ENCODE assay signal across 22 cellular contexts in genomic region chr3:187507905-187508304, GRCh38.
DNase-seq lines count a peak whose midpoint lies in the region; ATAC-seq and TF ChIP-seq lines count a peak whose summit lies in the region.
"Had no signal": no experiment of that assay in that cellular context is flagged by ENCODE, and none has a peak within 500 bp of the region (broad histone marks: within the 10 kb centered on the region; RNA-seq: fewer than 3 reads in every experiment).

No MANE protein-coding gene starts in this region.

- peak overlapping the region; percentile 84 for H3K18ac ChIP-seq in mesendoderm (ENCODE audit: low read length)

- H2BK5ac ChIP-seq in mesendoderm (ENCODE audit: low read length), result no peak overlapping the region

- CTCF ChIA-PET in CD4-positive, alpha-beta T cell (lab: Charles Lee), result no interaction called here

- in situ Hi-C loops in ACHN (cut with HindIII; ENCODE audit: low pct_ligation_motif_present, low pct_unique_long_range_greater_than_20kb, low sequenced_read_pairs), result no loop called here

- no peak overlapping the region for H3K9ac ChIP-seq in mesendoderm (ENCODE audit: low read length)

- no peak overlapping the region for H2BK15ac ChIP-seq in mesendoderm (replicated peaks; ENCODE audit: low read depth)

- H3K4ac ChIP-seq in mesendoderm (ENCODE audit: low read depth, low read length), result no peak overlapping the region

- H3K9me3 Mint-ChIP-seq in glutamatergic neuron (ENCODE audit: unreplicated experiment), result no peaks in the 10 kb centered on the region
- H3K9me3 Mint-ChIP-seq in CD4-positive, alpha-beta T cell, result peaks cover 3% of the 10 kb centered on the region

- no peaks in the 10 kb centered on the region for H3K27me3 Mint-ChIP-seq in glutamatergic neuron (ENCODE audit: unreplicated experiment)
- peaks cover 19% of the 10 kb centered on the region for H3K27me3 Mint-ChIP-seq in CD4-positive, alpha-beta T cell

- intact Hi-C loops in CD4-positive, alpha-beta T cell (cut with DNase I, micrococcal nuclease), result no loop called here

- peaks cover 1% of the 10 kb centered on the region for H3K4me1 ChIP-seq in mesendoderm (ENCODE audit: control insufficient read depth, low read depth, low read length)

- H3K56ac ChIP-seq in mesendoderm (ENCODE audit: low read length), result no peak overlapping the region

- H3K9me3 ChIP-seq in CD4-positive, alpha-beta T cell (ENCODE audit: control insufficient read depth, low read length), result no peaks in the 10 kb centered on the region

- H2BK120ac ChIP-seq in mesendoderm (ENCODE audit: low read depth, low read length), result peak overlapping the region; percentile 73

- H4K5ac ChIP-seq in mesendoderm (ENCODE audit: low read length), result no peak overlapping the region

- H3K27ac Mint-ChIP-seq in glutamatergic neuron (ENCODE audit: unreplicated experiment), result no peak overlapping the region
- H3K27ac Mint-ChIP-seq in CD4-positive, alpha-beta T cell, result no peak overlapping the region
- H3K27ac Mint-ChIP-seq: CD4-positive, alpha-beta memory T cell had no signal

- ATAC-seq in CD4-positive, alpha-beta T cell (ENCODE audit: poor library complexity), result no peak
- ATAC-seq: HepG2, K562 had no signal

- H3K4me1 Mint-ChIP-seq in glutamatergic neuron (ENCODE audit: low read depth, unreplicated experiment), result no peaks in the 10 kb centered on the region
- H3K4me1 Mint-ChIP-seq in CD4-positive, alpha-beta T cell (ENCODE audit: low read depth), result no peaks in the 10 kb centered on the region
- H3K4me1 Mint-ChIP-seq: CD4-positive, alpha-beta memory T cell had no signal

- no peaks in the 10 kb centered on the region for H3K27me3 ChIP-seq in mesendoderm (ENCODE audit: insufficient read depth, low read length, poor library complexity)
- H3K27me3 ChIP-seq in CD4-positive, alpha-beta T cell (ENCODE audit: control insufficient read depth, insufficient read depth, low read length), result no peaks in the 10 kb centered on the region
- H3K27me3 ChIP-seq: MG63 had no signal

- POLR2A ChIA-PET in CD4-positive, alpha-beta T cell (lab: Charles Lee), result no interaction called here

- no peak overlapping the region for H3K23ac ChIP-seq in mesendoderm (ENCODE audit: low read length)

- H4K8ac ChIP-seq in mesendoderm (ENCODE audit: low read depth, low read length), result no peak overlapping the region

- H3K36me3 Mint-ChIP-seq in glutamatergic neuron (ENCODE audit: unreplicated experiment), result no peaks in the 10 kb centered on the region
- no peaks in the 10 kb centered on the region for H3K36me3 Mint-ChIP-seq in CD4-positive, alpha-beta T cell (ENCODE audit: low read depth)
- H3K36me3 Mint-ChIP-seq: CD4-positive, alpha-beta memory T cell had no signal

- no peak overlapping the region for H3K4me3 Mint-ChIP-seq in glutamatergic neuron (ENCODE audit: unreplicated experiment)
- H3K4me3 Mint-ChIP-seq in CD4-positive, alpha-beta T cell, result no peak overlapping the region
- H3K4me3 Mint-ChIP-seq: CD4-positive, alpha-beta memory T cell had no signal

- no peaks in the 10 kb centered on the region for H3K36me3 ChIP-seq in mesendoderm (ENCODE audit: control insufficient read depth, insufficient read depth, low read length)
- H3K36me3 ChIP-seq: MG63 had no signal

- no peak overlapping the region for H2AK5ac ChIP-seq in mesendoderm (ENCODE audit: low read length)

- no peak overlapping the region for H3K4me3 ChIP-seq in mesendoderm (ENCODE audit: low read length)
- H3K4me3 ChIP-seq: K562, MG63 had no signal

- H3K4me2 ChIP-seq in mesendoderm (ENCODE audit: low read length), result no peak overlapping the region

- DNase-seq in ACHN, result peak; percentile 58
- DNase-seq in HK-2 (ENCODE audit: unreplicated experiment), result peak; percentile 37
- DNase-seq in glomerular visceral epithelial cell (ENCODE audit: extremely low spot score), result peak; percentile 48
- DNase-seq in mesendoderm, result no peak
- no peak for DNase-seq in UCSD-AML1 (lab: John Stamatoyannopoulos, UW; ENCODE audit: unreplicated experiment)
- no peak for DNase-seq in glutamatergic neuron
- DNase-seq in CD4-positive, alpha-beta T cell, result no peak
- DNase-seq in AG08396 (ENCODE audit: low spot score), result no peak
- DNase-seq: Caco-2; CD4-positive, alpha-beta memory T cell; DMS153; GDM1; MG63; NCI-H1417; NCI-H1694 treated with DMSO at 0.1 percent for 48 hours; NCI-H2081 treated with DMSO at 0.1 percent for 48 hours; NCI-H446; NCI-H526; OCI-M1; Right ventricle myocardium superior had no signal

- TF ChIP-seq CTCF in glutamatergic neuron (IDR thresholded peaks at IDR 0.05; ENCODE audit: partially characterized antibody, unreplicated experiment), result no peak
- no peak for TF ChIP-seq CTCF in CD4-positive, alpha-beta T cell (IDR thresholded peaks at IDR 0.05)

- H3K79me2 ChIP-seq in mesendoderm (ENCODE audit: control insufficient read depth, insufficient read depth, low read length), result no peaks in the 10 kb centered on the region

- H3K27ac ChIP-seq in mesendoderm (ENCODE audit: low read depth, low read length), result no peak overlapping the region
- no peak overlapping the region for H3K27ac ChIP-seq in CD4-positive, alpha-beta T cell (ENCODE audit: low read depth, low read length)

- no CpG with 5 or more reads among the region's 5 CpGs for WGBS in mesendoderm (ENCODE audit: extremely low coverage, insufficient coverage, low lambda C conversion rate)

- H3K79me1 ChIP-seq in mesendoderm (ENCODE audit: low read length), result no peaks in the 10 kb centered on the region

Comparison
In these comparisons a context has a peak if more than half of its experiments do, and no peak if none do; other contexts are left out.
1. DNase-seq: peak in ACHN (single experiment), HK-2 (single experiment) and glomerular visceral epithelial cell (single experiment); none in mesendoderm (single experiment), UCSD-AML1 (single experiment), glutamatergic neuron (single experiment), CD4-positive, alpha-beta T cell (0 of 10) and AG08396 (single experiment).